ENCODE assay signal across 28 cellular contexts in the genomic region with DNA sequence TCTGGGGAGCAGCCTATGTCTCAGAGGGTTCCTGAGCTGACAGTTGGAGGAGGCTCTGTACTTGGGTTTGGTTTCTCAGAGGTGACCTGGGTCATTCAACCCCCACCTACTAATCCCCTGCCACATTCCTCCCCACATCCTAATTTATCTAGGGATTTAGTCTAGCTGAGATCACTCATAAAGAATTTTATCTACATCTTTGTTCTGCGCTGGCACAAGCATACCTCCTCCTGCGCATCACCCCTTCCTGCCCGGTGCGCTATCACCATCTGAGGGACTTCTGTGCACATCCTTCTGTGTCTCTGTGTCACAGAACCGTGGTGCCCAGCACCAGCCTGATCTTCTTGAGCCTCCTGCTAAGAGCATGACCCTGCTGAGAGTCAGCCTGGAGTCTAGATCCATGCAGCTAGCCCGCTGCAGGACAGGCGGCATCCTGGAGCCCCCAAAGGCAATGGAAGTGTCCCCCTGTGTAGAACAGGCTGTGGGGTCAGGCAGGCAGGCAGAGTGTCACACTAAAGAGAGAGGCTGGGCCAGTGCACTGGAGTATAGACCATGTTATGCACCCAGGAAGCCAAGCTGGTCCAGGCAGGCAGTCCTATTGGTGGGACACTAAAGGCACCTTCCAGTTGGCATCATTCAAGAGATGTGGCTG.
DNase-seq lines count a peak whose midpoint lies in the region; ATAC-seq and TF ChIP-seq lines count a peak whose summit lies in the region.
"Had no signal": no experiment of that assay in that cellular context is flagged by ENCODE, and none has a peak within 500 bp of the region (broad histone marks: within the 10 kb centered on the region; RNA-seq: fewer than 3 reads in every experiment).

No MANE protein-coding gene starts in this region.

- intact Hi-C loops in tibial artery (cut with DNase I; ENCODE audit: low total_unique reads) = no loop called here
- intact Hi-C loops in activated T-helper 1 cell treated with anti-CD3 and anti-CD28 coated beads, Interleukin-12 subunit alpha, Interleukin-12 subunit beta, Interleukin-2, Interleukin-4 antibody, amounts not matched to agents 30 ng/mL and 10 ng/mL and 1 ng/mL, durations not matched to agents 14 hours and 24 hours and 36 hours (cut with micrococcal nuclease) = no loop called here

- H3K27me3 Mint-ChIP-seq in H9 (ENCODE audit: low read depth) = peaks cover 2% of the 10 kb centered on the region
- peaks cover 6% of the 10 kb centered on the region for H3K27me3 Mint-ChIP-seq in nephron progenitor cell (ENCODE audit: low read depth, poor library complexity)
- peaks cover 6% of the 10 kb centered on the region for H3K27me3 Mint-ChIP-seq in stimulated activated naive CD8-positive, alpha-beta T cell treated with anti-CD3 and anti-CD28 coated beads, Interleukin-15, amount 100 ng/mL, for 72 hours
- no peaks in the 10 kb centered on the region for H3K27me3 Mint-ChIP-seq in activated T-helper 1 cell treated with anti-CD3 and anti-CD28 coated beads, Interleukin-12 subunit alpha, Interleukin-12 subunit beta, Interleukin-2, Interleukin-4 antibody, amounts not matched to agents 30 ng/mL and 10 ng/mL and 1 ng/mL, durations not matched to agents 14 hours and 24 hours and 36 hours (ENCODE audit: insufficient read depth)

- no peak overlapping the region for H3K9ac ChIP-seq in H9 (ENCODE audit: extremely low read depth, insufficient read length, low read length)
- H3K9ac ChIP-seq: neural progenitor cell had no signal

- H3K36me3 ChIP-seq in tibial artery = no peaks in the 10 kb centered on the region
- H3K36me3 ChIP-seq: neural progenitor cell, right lobe of liver, SJCRH30 had no signal

- DNase-seq in A172 (ENCODE audit: low spot score) (peak; percentile 86), H9 (peak; percentile 20), amniotic epithelial cell (ENCODE audit: low read depth) (peak; percentile 93), nephron progenitor cell (no peak), tibial artery (no peak)
- no peak for DNase-seq in stimulated activated naive CD8-positive, alpha-beta T cell treated with anti-CD3 and anti-CD28 coated beads, Interleukin-15, amount 100 ng/mL, for 72 hours
- no peak for DNase-seq in activated T-helper 1 cell treated with anti-CD3 and anti-CD28 coated beads, Interleukin-12 subunit alpha, Interleukin-12 subunit beta, Interleukin-2, Interleukin-4 antibody, amounts not matched to agents 30 ng/mL and 10 ng/mL and 1 ng/mL, durations not matched to agents 14 hours and 24 hours and 36 hours (ENCODE audit: low spot score)
- DNase-seq: activated CD4-positive, alpha-beta memory T cell treated with anti-CD3 and anti-CD28 coated beads, Interleukin-2, amount 10 ng/mL, durations not matched to agents 7 days and 5 days; activated CD4-positive, CD25-positive, alpha-beta regulatory T cell treated with anti-CD3 and anti-CD28 coated beads, Interleukin-2, amount 50 U/mL, for 72 hours; activated effector memory CD4-positive, alpha-beta T cell treated with anti-CD3 and anti-CD28 coated beads, Interleukin-2, amount 50 U/mL, for 16 hours; DMS153; effector CD8-positive, alpha-beta T cell; erythroblast; H7; NCI-H1092 treated with DMSO at 0.1 percent for 48 hours; NCI-H1930; NCI-H69; posterior cingulate gyrus; right lobe of liver; SJCRH30; stimulated activated naive CD4-positive, alpha-beta T cell; T-cell had no signal

- no peak overlapping the region for H4K91ac ChIP-seq in H9 (ENCODE audit: insufficient read length, low read depth, low read length)

- H3K9me3 Mint-ChIP-seq in H9 = no peaks in the 10 kb centered on the region; a peak in 1 of 5 replicates
- peaks cover 3% of the 10 kb centered on the region for H3K9me3 Mint-ChIP-seq in nephron progenitor cell
- no peaks in the 10 kb centered on the region for H3K9me3 Mint-ChIP-seq in stimulated activated naive CD8-positive, alpha-beta T cell treated with anti-CD3 and anti-CD28 coated beads, Interleukin-15, amount 100 ng/mL, for 72 hours
- no peaks in the 10 kb centered on the region for H3K9me3 Mint-ChIP-seq in activated T-helper 1 cell treated with anti-CD3 and anti-CD28 coated beads, Interleukin-12 subunit alpha, Interleukin-12 subunit beta, Interleukin-2, Interleukin-4 antibody, amounts not matched to agents 30 ng/mL and 10 ng/mL and 1 ng/mL, durations not matched to agents 14 hours and 24 hours and 36 hours
- H3K9me3 Mint-ChIP-seq: activated CD4-positive, alpha-beta memory T cell treated with anti-CD3 and anti-CD28 coated beads, Interleukin-2, amount 10 ng/mL, durations not matched to agents 7 days and 5 days; brain; neural progenitor cell; T-cell had no signal

- H2BK20ac ChIP-seq in H9 (ENCODE audit: low read depth, low read length, poor library complexity, severe bottlenecking) = no peak overlapping the region

- no peak overlapping the region for H4K8ac ChIP-seq in H9 (replicated peaks; ENCODE audit: insufficient read length, low read depth, low read length)

- H3K23me2 ChIP-seq in H9 (ENCODE audit: insufficient read length, low read depth, low read length, poor library complexity, severe bottlenecking) = no peaks in the 10 kb centered on the region

- H3K4ac ChIP-seq in H9 (ENCODE audit: low read depth, low read length) = no peak overlapping the region

- H3K27ac Mint-ChIP-seq in H9 (no peak overlapping the region; a peak in 1 of 7 replicates), nephron progenitor cell (peak overlapping the region; percentile 77)
- no peak overlapping the region for H3K27ac Mint-ChIP-seq in stimulated activated naive CD8-positive, alpha-beta T cell treated with anti-CD3 and anti-CD28 coated beads, Interleukin-15, amount 100 ng/mL, for 72 hours
- H3K27ac Mint-ChIP-seq in activated T-helper 1 cell treated with anti-CD3 and anti-CD28 coated beads, Interleukin-12 subunit alpha, Interleukin-12 subunit beta, Interleukin-2, Interleukin-4 antibody, amounts not matched to agents 30 ng/mL and 10 ng/mL and 1 ng/mL, durations not matched to agents 14 hours and 24 hours and 36 hours = no peak overlapping the region
- H3K27ac Mint-ChIP-seq: activated CD4-positive, alpha-beta memory T cell treated with anti-CD3 and anti-CD28 coated beads, Interleukin-2, amount 10 ng/mL, durations not matched to agents 7 days and 5 days; B cell; brain; T-cell had no signal

- H3K14ac ChIP-seq in H9 (ENCODE audit: insufficient read depth, low read length) = peak overlapping the region; percentile 5; the same call in 1 of the 2 replicates

- H3K36me3 Mint-ChIP-seq in H9 (ENCODE audit: insufficient read depth in 1 of 3, low read depth in 3 of 3) (no peaks in the 10 kb centered on the region; a peak in 2 of 7 replicates), nephron progenitor cell (ENCODE audit: low read depth) (no peaks in the 10 kb centered on the region)
- no peaks in the 10 kb centered on the region for H3K36me3 Mint-ChIP-seq in activated T-helper 1 cell treated with anti-CD3 and anti-CD28 coated beads, Interleukin-12 subunit alpha, Interleukin-12 subunit beta, Interleukin-2, Interleukin-4 antibody, amounts not matched to agents 30 ng/mL and 10 ng/mL and 1 ng/mL, durations not matched to agents 14 hours and 24 hours and 36 hours (ENCODE audit: low read depth)
- H3K36me3 Mint-ChIP-seq: brain, neural progenitor cell, T-cell had no signal

- peaks cover 49 to 54% of the 10 kb centered on the region in 2 experiments for H3K4me1 Mint-ChIP-seq in H9
- H3K4me1 Mint-ChIP-seq in nephron progenitor cell = no peaks in the 10 kb centered on the region
- no peaks in the 10 kb centered on the region for H3K4me1 Mint-ChIP-seq in stimulated activated naive CD8-positive, alpha-beta T cell treated with anti-CD3 and anti-CD28 coated beads, Interleukin-15, amount 100 ng/mL, for 72 hours
- no peaks in the 10 kb centered on the region for H3K4me1 Mint-ChIP-seq in activated T-helper 1 cell treated with anti-CD3 and anti-CD28 coated beads, Interleukin-12 subunit alpha, Interleukin-12 subunit beta, Interleukin-2, Interleukin-4 antibody, amounts not matched to agents 30 ng/mL and 10 ng/mL and 1 ng/mL, durations not matched to agents 14 hours and 24 hours and 36 hours (ENCODE audit: low read depth)
- H3K4me1 Mint-ChIP-seq: activated CD4-positive, alpha-beta memory T cell treated with anti-CD3 and anti-CD28 coated beads, Interleukin-2, amount 10 ng/mL, durations not matched to agents 7 days and 5 days; B cell; T-cell had no signal

- H3K9me3 ChIP-seq in H9 (ENCODE audit: control insufficient read depth, low read depth, low read length) = no peaks in the 10 kb centered on the region
- H3K9me3 ChIP-seq in tibial artery = no peaks in the 10 kb centered on the region
- H3K9me3 ChIP-seq: right lobe of liver, SJCRH30 had no signal

- no peak overlapping the region for H3K4me3 ChIP-seq in tibial artery
- H3K4me3 ChIP-seq: lung, neural progenitor cell, right lobe of liver, SJCRH30 had no signal

- H3K18ac ChIP-seq in H9 (ENCODE audit: insufficient read length, low read depth, low read length) = no peak overlapping the region

- H3K4me3 Mint-ChIP-seq in H9 (no peak overlapping the region), nephron progenitor cell (no peak overlapping the region)
- no peak overlapping the region for H3K4me3 Mint-ChIP-seq in stimulated activated naive CD8-positive, alpha-beta T cell treated with anti-CD3 and anti-CD28 coated beads, Interleukin-15, amount 100 ng/mL, for 72 hours
- H3K4me3 Mint-ChIP-seq in activated T-helper 1 cell treated with anti-CD3 and anti-CD28 coated beads, Interleukin-12 subunit alpha, Interleukin-12 subunit beta, Interleukin-2, Interleukin-4 antibody, amounts not matched to agents 30 ng/mL and 10 ng/mL and 1 ng/mL, durations not matched to agents 14 hours and 24 hours and 36 hours = no peak overlapping the region
- H3K4me3 Mint-ChIP-seq: activated CD4-positive, alpha-beta memory T cell treated with anti-CD3 and anti-CD28 coated beads, Interleukin-2, amount 10 ng/mL, durations not matched to agents 7 days and 5 days; B cell; brain; neural progenitor cell; T-cell had no signal

- no peak overlapping the region for H2BK12ac ChIP-seq in H9 (ENCODE audit: insufficient read length, low read depth, low read length)

- H3K56ac ChIP-seq in H9 (ENCODE audit: insufficient read length, low read depth, low read length) = no peak overlapping the region

- no peaks in the 10 kb centered on the region for H3K79me1 ChIP-seq in H9 (ENCODE audit: insufficient read depth, low read depth, low read length, poor library complexity, severe bottlenecking)

- H2AK5ac ChIP-seq in H9 (ENCODE audit: insufficient read length, low read length) = no peak overlapping the region

- no peak overlapping the region for H3K27ac ChIP-seq in H9 (ENCODE audit: insufficient read length, low read depth, low read length)
- no peak overlapping the region for H3K27ac ChIP-seq in tibial artery
- H3K27ac ChIP-seq: neural progenitor cell, right lobe of liver, SJCRH30 had no signal

- no CpG with 5 or more reads among the region's 7 CpGs for WGBS in H9 (ENCODE audit: extremely low coverage, insufficient read length, low lambda C conversion rate)

- TF ChIP-seq CTCF in H9 (conservative IDR thresholded peaks at IDR 0.05) (no peak), nephron progenitor cell (IDR thresholded peaks at IDR 0.05) (no peak), tibial artery (IDR thresholded peaks at IDR 0.05) (no peak)

- H3T11ph ChIP-seq in H9 (ENCODE audit: low read length) = no peak overlapping the region

- H4K20me1 ChIP-seq in H9 (ENCODE audit: control insufficient read depth, insufficient read depth, insufficient read length) = no peaks in the 10 kb centered on the region

- 0 out of 2 replicates have a peak, but pooled peaks cover 2% of the 10 kb centered on the region for H3K27me3 ChIP-seq in H9 (ENCODE audit: insufficient read depth, low read length)
- no peaks in the 10 kb centered on the region for H3K27me3 ChIP-seq in tibial artery
- H3K27me3 ChIP-seq: neural progenitor cell, right lobe of liver, SJCRH30 had no signal

- H2AFZ ChIP-seq in H9 (ENCODE audit: low read length) = no peak overlapping the region
- H2AFZ ChIP-seq: neural progenitor cell had no signal

- ATAC-seq in HG03565 (IDR thresholded peaks at IDR 0.05; ENCODE audit: unreplicated experiment) = no peak
- ATAC-seq in stimulated activated naive CD8-positive, alpha-beta T cell treated with anti-CD3 and anti-CD28 coated beads, Interleukin-15, amount 100 ng/mL, for 72 hours = no peak
- ATAC-seq: Panc1 had no signal

- H2BK120ac ChIP-seq in H9 (ENCODE audit: low read depth, low read length, poor library complexity, severe bottlenecking) = no peak overlapping the region

- no peak overlapping the region for H3K4me2 ChIP-seq in H9 (ENCODE audit: insufficient read depth, insufficient read length, low read length)
- H3K4me2 ChIP-seq: neural progenitor cell had no signal

- H2BK5ac ChIP-seq in H9 (ENCODE audit: insufficient read length, low read length) = no peak overlapping the region

- no peaks in the 10 kb centered on the region for H3K79me2 ChIP-seq in H9 (ENCODE audit: insufficient read depth, low read length)

- no peak overlapping the region for H4K5ac ChIP-seq in H9 (ENCODE audit: insufficient read length, low read depth, low read length)

- peaks cover 19% of the 10 kb centered on the region for H3K4me1 ChIP-seq in H9 (ENCODE audit: insufficient read depth, low read length)
- H3K4me1 ChIP-seq in tibial artery = no peaks in the 10 kb centered on the region
- H3K4me1 ChIP-seq: right lobe of liver had no signal

- H3K23ac ChIP-seq in H9 (ENCODE audit: insufficient read length, low read depth, low read length) = no peak overlapping the region

- no peak overlapping the region for H2BK15ac ChIP-seq in H9 (ENCODE audit: low read depth, low read length)

Comparison
In these comparisons a context has a peak if more than half of its experiments do, and no peak if none do; other contexts are left out.
1. DNase-seq: peak in A172 (single experiment), H9 (single experiment) and amniotic epithelial cell (single experiment); none in nephron progenitor cell (single experiment), stimulated activated naive CD8-positive, alpha-beta T cell treated with anti-CD3 and anti-CD28 coated beads, Interleukin-15, amount 100 ng/mL, for 72 hours (0 of 2), tibial artery (0 of 2) and activated T-helper 1 cell treated with anti-CD3 and anti-CD28 coated beads, Interleukin-12 subunit alpha, Interleukin-12 subunit beta, Interleukin-2, Interleukin-4 antibody, amounts not matched to agents 30 ng/mL and 10 ng/mL and 1 ng/mL, durations not matched to agents 14 hours and 24 hours and 36 hours (single experiment).